8 cellular contexts compared by ENCODE assay signal in genomic region chr4:173264245-173264959, GRCh38.
A peak's percentile ranks its signal among the peaks of the same experiment; 100 is the strongest.
DNase-seq lines count a peak whose midpoint lies in the region; ATAC-seq and TF ChIP-seq lines count a peak whose summit lies in the region.

No MANE protein-coding gene starts in this region.

- no peak for TF ChIP-seq EP300 in suprapubic skin (IDR thresholded peaks at IDR 0.05)

- peaks cover 4% of the 10 kb centered on the region for H3K36me3 Mint-ChIP-seq in endothelial cell (ENCODE audit: low read depth, unreplicated experiment)
- peaks cover 4 to 7% of the 10 kb centered on the region in 2 donors for H3K36me3 Mint-ChIP-seq in stimulated activated naive B cell treated with anti-CD40 and anti-IgM and Interleukin-4, amounts not matched to agents 10 μg/mL and 1 μg/mL and 100 μg/mL, for 72 hours

- H3K4me1 Mint-ChIP-seq in endothelial cell (ENCODE audit: unreplicated experiment) = peaks cover 19% of the 10 kb centered on the region
- peaks cover 22 to 28% of the 10 kb centered on the region in 2 donors for H3K4me1 Mint-ChIP-seq in stimulated activated naive B cell treated with anti-CD40 and anti-IgM and Interleukin-4, amounts not matched to agents 10 μg/mL and 1 μg/mL and 100 μg/mL, for 72 hours

- H3K27me3 Mint-ChIP-seq in endothelial cell (ENCODE audit: unreplicated experiment) = no peaks in the 10 kb centered on the region
- H3K27me3 Mint-ChIP-seq in stimulated activated naive B cell treated with anti-CD40 and anti-IgM and Interleukin-4, amounts not matched to agents 10 μg/mL and 1 μg/mL and 100 μg/mL, for 72 hours = no peaks in the 10 kb centered on the region

- 30% methylated on average over 6 of the region's 6 CpGs for WGBS in suprapubic skin

- no peaks in the 10 kb centered on the region for H3K9me3 ChIP-seq in suprapubic skin

- H3K4me1 ChIP-seq in suprapubic skin = peaks cover 8% of the 10 kb centered on the region

- DNase-seq in DMS 273 (lab: John Stamatoyannopoulos, UW; ENCODE audit: unreplicated experiment) = peak; percentile 71
- DNase-seq in SHP77 treated with DMSO at 0.1 percent for 48 hours (lab: John Stamatoyannopoulos, UW) = peak; percentile 38
- peak; percentile 21 for DNase-seq in endothelial cell (ENCODE audit: low spot score)
- DNase-seq in stimulated activated naive B cell treated with anti-CD40 and anti-IgM and Interleukin-4, amounts not matched to agents 10 μg/mL and 1 μg/mL and 100 μg/mL, for 72 hours = no peak
- no peak for DNase-seq in suprapubic skin (ENCODE audit: low spot score in 2 of 2)
- DNase-seq in left lobe of liver (ENCODE audit: low spot score) = no peak

- TF ChIP-seq CTCF in endothelial cell (IDR thresholded peaks at IDR 0.05; ENCODE audit: unreplicated experiment) (no peak), suprapubic skin (IDR thresholded peaks at IDR 0.05) (no peak)

- no peaks in the 10 kb centered on the region for H3K36me3 ChIP-seq in suprapubic skin

- ATAC-seq in GM21360 (IDR thresholded peaks at IDR 0.05; ENCODE audit: unreplicated experiment) = peak; percentile 87
- peak; percentile 61 for ATAC-seq in HG03520 (IDR thresholded peaks at IDR 0.05; ENCODE audit: unreplicated experiment)
- peak; percentile 64 to 82 for ATAC-seq in stimulated activated naive B cell treated with anti-CD40 and anti-IgM and Interleukin-4, amounts not matched to agents 10 μg/mL and 1 μg/mL and 100 μg/mL, for 72 hours (replicated peaks)
- ATAC-seq in left lobe of liver = no peak

- H3K4me3 Mint-ChIP-seq in endothelial cell (ENCODE audit: unreplicated experiment) = no peak overlapping the region
- H3K4me3 Mint-ChIP-seq in stimulated activated naive B cell treated with anti-CD40 and anti-IgM and Interleukin-4, amounts not matched to agents 10 μg/mL and 1 μg/mL and 100 μg/mL, for 72 hours = peak overlapping the region; percentile 14 to 49

- TF ChIP-seq POLR2A in suprapubic skin (IDR thresholded peaks at IDR 0.05) = no peak

- no peak overlapping the region for H3K27ac ChIP-seq in suprapubic skin

- no peaks in the 10 kb centered on the region for H3K27me3 ChIP-seq in suprapubic skin

- H3K9me3 Mint-ChIP-seq in endothelial cell (ENCODE audit: unreplicated experiment) = no peaks in the 10 kb centered on the region
- H3K9me3 Mint-ChIP-seq in stimulated activated naive B cell treated with anti-CD40 and anti-IgM and Interleukin-4, amounts not matched to agents 10 μg/mL and 1 μg/mL and 100 μg/mL, for 72 hours = no peaks in the 10 kb centered on the region

- H3K27ac Mint-ChIP-seq in endothelial cell (ENCODE audit: unreplicated experiment) = peak overlapping the region; percentile 76
- H3K27ac Mint-ChIP-seq in stimulated activated naive B cell treated with anti-CD40 and anti-IgM and Interleukin-4, amounts not matched to agents 10 μg/mL and 1 μg/mL and 100 μg/mL, for 72 hours = no peak overlapping the region

- H3K4me3 ChIP-seq in suprapubic skin = no peak overlapping the region

Comparison
In these comparisons a context has a peak if more than half of its experiments do, and no peak if none do; other contexts are left out.
1. DNase-seq: peak in DMS 273 (single experiment), SHP77 treated with DMSO at 0.1 percent for 48 hours (single experiment) and endothelial cell (single experiment); none in stimulated activated naive B cell treated with anti-CD40 and anti-IgM and Interleukin-4, amounts not matched to agents 10 μg/mL and 1 μg/mL and 100 μg/mL, for 72 hours (single experiment), suprapubic skin (0 of 2) and left lobe of liver (single experiment).